20 cellular contexts compared by ENCODE assay signal in genomic region chr10:91528080-91528479, GRCh38.
"Had no signal": no experiment of that assay in that cellular context is flagged by ENCODE, and none has a peak within 500 bp of the region (broad histone marks: within the 10 kb centered on the region; RNA-seq: fewer than 3 reads in every experiment).

No MANE protein-coding gene starts in this region.

- H3K27me3 ChIP-seq: adrenal gland, ascending aorta, heart right ventricle, thyroid gland had no signal

- H3K9me3 ChIP-seq: adrenal gland, ascending aorta, heart right ventricle, thyroid gland had no signal

- DNase-seq: activated CD4-positive, alpha-beta T cell treated with anti-CD3 and anti-CD28 coated beads, Interleukin-2, amount 10 ng/mL, durations not matched to agents 7 days and 5 days; activated CD8-positive, alpha-beta memory T cell treated with anti-CD3 and anti-CD28 coated beads, Interleukin-2, amount 10 ng/mL, durations not matched to agents 7 days and 5 days; activated CD8-positive, alpha-beta T cell treated with anti-CD3 and anti-CD28 coated beads for 36 hours; activated gamma-delta T cell; activated T-cell treated with anti-CD3 and anti-CD28 coated beads for 4 hours; adrenal gland; cortex of kidney; endodermal cell; heart right ventricle; stimulated activated CD4-positive, alpha-beta T cell treated with anti-CD3 and anti-CD28 coated beads, Interleukin-4, amount 100 ng/mL, for 24 hours; stimulated activated naive CD8-positive, alpha-beta T cell treated with anti-CD3 and anti-CD28 coated beads, Interleukin-15, Interleukin-2, amounts not matched to agents 100 U/mL and 50 U/mL, for 24 hours; substantia nigra; thyroid gland had no signal

- ATAC-seq: activated CD8-positive, alpha-beta memory T cell treated with anti-CD3 and anti-CD28 coated beads, Interleukin-2, amount 10 ng/mL, durations not matched to agents 7 days and 5 days; activated CD8-positive, alpha-beta T cell treated with anti-CD3 and anti-CD28 coated beads for 36 hours; activated naive CD4-positive, alpha-beta T cell treated with anti-CD3 and anti-CD28 coated beads, Interleukin-2, amount 50 U/mL, for 72 hours; heart right ventricle; natural killer cell treated with Interleukin-12 subunit alpha and Interleukin-12 subunit beta and Interleukin-15 and Interleukin-18, amount 100 ng/mL, for 72 hours; SK-N-SH treated with all-trans-retinoic acid at 6 μM for 48 hours; stimulated activated naive CD8-positive, alpha-beta T cell treated with anti-CD3 and anti-CD28 coated beads, Interleukin-15, Interleukin-2, amounts not matched to agents 100 U/mL and 50 U/mL, for 24 hours had no signal

- H3K4me3 Mint-ChIP-seq: activated CD4-positive, alpha-beta T cell treated with anti-CD3 and anti-CD28 coated beads, Interleukin-2, amount 10 ng/mL, durations not matched to agents 7 days and 5 days; activated CD8-positive, alpha-beta memory T cell treated with anti-CD3 and anti-CD28 coated beads, Interleukin-2, amount 10 ng/mL, durations not matched to agents 7 days and 5 days; activated CD8-positive, alpha-beta T cell treated with anti-CD3 and anti-CD28 coated beads for 36 hours; activated T-helper 1 cell treated with anti-CD3 and anti-CD28 coated beads, Interleukin-12 subunit alpha, Interleukin-12 subunit beta, Interleukin-2, Interleukin-4 antibody, amounts not matched to agents 30 ng/mL and 10 ng/mL and 1 ng/mL, durations not matched to agents 14 hours and 24 hours and 36 hours; central memory CD8-positive, alpha-beta T cell; endodermal cell; memory B cell; natural killer cell treated with Interleukin-12 subunit alpha and Interleukin-12 subunit beta and Interleukin-15 and Interleukin-18, amount 100 ng/mL, for 72 hours had no signal

- H3K36me3 Mint-ChIP-seq: activated CD8-positive, alpha-beta memory T cell treated with anti-CD3 and anti-CD28 coated beads, Interleukin-2, amount 10 ng/mL, durations not matched to agents 7 days and 5 days; activated naive CD4-positive, alpha-beta T cell treated with anti-CD3 and anti-CD28 coated beads, Interleukin-2, amount 50 U/mL, for 72 hours; memory B cell; natural killer cell treated with Interleukin-12 subunit alpha and Interleukin-12 subunit beta and Interleukin-15 and Interleukin-18, amount 100 ng/mL, for 72 hours had no signal

- H3K4me1 Mint-ChIP-seq: activated CD4-positive, alpha-beta T cell treated with anti-CD3 and anti-CD28 coated beads, Interleukin-2, amount 10 ng/mL, durations not matched to agents 7 days and 5 days; activated CD8-positive, alpha-beta memory T cell treated with anti-CD3 and anti-CD28 coated beads, Interleukin-2, amount 10 ng/mL, durations not matched to agents 7 days and 5 days; central memory CD8-positive, alpha-beta T cell; endodermal cell; memory B cell had no signal

- H3K27ac ChIP-seq: adrenal gland, ascending aorta, heart right ventricle, thyroid gland had no signal

- H3K9me3 Mint-ChIP-seq: activated CD4-positive, alpha-beta T cell treated with anti-CD3 and anti-CD28 coated beads, Interleukin-2, amount 10 ng/mL, durations not matched to agents 7 days and 5 days; activated CD8-positive, alpha-beta T cell treated with anti-CD3 and anti-CD28 coated beads for 36 hours; activated naive CD4-positive, alpha-beta T cell treated with anti-CD3 and anti-CD28 coated beads, Interleukin-2, amount 50 U/mL, for 72 hours; activated T-helper 1 cell treated with anti-CD3 and anti-CD28 coated beads, Interleukin-12 subunit alpha, Interleukin-12 subunit beta, Interleukin-2, Interleukin-4 antibody, amounts not matched to agents 30 ng/mL and 10 ng/mL and 1 ng/mL, durations not matched to agents 14 hours and 24 hours and 36 hours; central memory CD8-positive, alpha-beta T cell; endodermal cell; memory B cell had no signal

- H3K4me1 ChIP-seq: adrenal gland, ascending aorta, heart right ventricle, thyroid gland had no signal

- H3K27me3 Mint-ChIP-seq: activated CD4-positive, alpha-beta T cell treated with anti-CD3 and anti-CD28 coated beads, Interleukin-2, amount 10 ng/mL, durations not matched to agents 7 days and 5 days had no signal

- H3K4me3 ChIP-seq: adrenal gland, ascending aorta, heart right ventricle, thyroid gland had no signal

- H3K27ac Mint-ChIP-seq: activated CD4-positive, alpha-beta T cell treated with anti-CD3 and anti-CD28 coated beads, Interleukin-2, amount 10 ng/mL, durations not matched to agents 7 days and 5 days; activated CD8-positive, alpha-beta memory T cell treated with anti-CD3 and anti-CD28 coated beads, Interleukin-2, amount 10 ng/mL, durations not matched to agents 7 days and 5 days; activated CD8-positive, alpha-beta T cell treated with anti-CD3 and anti-CD28 coated beads for 36 hours; activated naive CD4-positive, alpha-beta T cell treated with anti-CD3 and anti-CD28 coated beads, Interleukin-2, amount 50 U/mL, for 72 hours; activated T-helper 1 cell treated with anti-CD3 and anti-CD28 coated beads, Interleukin-12 subunit alpha, Interleukin-12 subunit beta, Interleukin-2, Interleukin-4 antibody, amounts not matched to agents 30 ng/mL and 10 ng/mL and 1 ng/mL, durations not matched to agents 14 hours and 24 hours and 36 hours; endodermal cell; memory B cell; natural killer cell treated with Interleukin-12 subunit alpha and Interleukin-12 subunit beta and Interleukin-15 and Interleukin-18, amount 100 ng/mL, for 72 hours had no signal

- H3K36me3 ChIP-seq: adrenal gland, ascending aorta, heart right ventricle, thyroid gland had no signal
